Comparison of ENCODE assay signal across 8 cellular contexts in genomic region chr10:103231047-103231551, GRCh38. TPM values are rescaled to one million over a fixed set of nuclear protein-coding genes. Genes with fewer than 3 reads are reported as not detected.
DNase-seq lines count a peak whose midpoint lies in the region; ATAC-seq, FAIRE-seq and TF ChIP-seq lines count a peak whose summit lies in the region.
"Had no signal": no experiment of that assay in that cellular context is flagged by ENCODE, and none has a peak within 500 bp of the region (broad histone marks: within the 10 kb centered on the region; RNA-seq: fewer than 3 reads in every experiment).

No MANE protein-coding gene starts in this region.

- BruUV-seq in IMR-90 (replicated peaks; lab: Mats Ljungman, UMichigan), result no TSS peak

- no peaks in the 10 kb centered on the region for H3K9me3 ChIP-seq in IMR-90 (ENCODE audit: control insufficient read depth, insufficient read depth, low read length)
- no peaks in the 10 kb centered on the region for H3K9me3 ChIP-seq in right lobe of liver
- no peaks in the 10 kb centered on the region for H3K9me3 ChIP-seq in Karpas-422 (ENCODE audit: low read length)
- no peaks in the 10 kb centered on the region for H3K9me3 ChIP-seq in vagina

- peak overlapping the region; percentile 71 for H3K9ac ChIP-seq in IMR-90 (ENCODE audit: low read depth, low read length)
- H3K9ac ChIP-seq in Karpas-422 (ENCODE audit: low read length), result no peak overlapping the region

- no peaks in the 10 kb centered on the region for H3K36me3 ChIP-seq in IMR-90 (ENCODE audit: control insufficient read depth, insufficient read depth, low read length)
- no peaks in the 10 kb centered on the region for H3K36me3 ChIP-seq in right lobe of liver
- no peaks in the 10 kb centered on the region for H3K36me3 ChIP-seq in Karpas-422 (ENCODE audit: insufficient read depth, low read length)
- H3K36me3 ChIP-seq in vagina, result no peaks in the 10 kb centered on the region

- ATAC-seq in IMR-90 (ENCODE audit: low read depth), result peak; percentile 83
- ATAC-seq in right lobe of liver, result peak; percentile 36 to 59 (median 49)

- H3K56ac ChIP-seq in IMR-90 (ENCODE audit: extremely low read depth, insufficient read depth, low read length), result peak overlapping the region; percentile 95

- peak overlapping the region; percentile 100 for H4K91ac ChIP-seq in IMR-90 (ENCODE audit: insufficient read depth, low read depth, low read length)

- TF ChIP-seq CTCF in IMR-90 (conservative IDR thresholded peaks at IDR 0.05; ENCODE audit: low read depth, low read length) (no peak), right lobe of liver (IDR thresholded peaks at IDR 0.05) (no peak), vagina (IDR thresholded peaks at IDR 0.05) (no peak)

- H3K27me3 ChIP-seq in IMR-90 (ENCODE audit: control insufficient read depth, insufficient read depth, low read length) (no peaks in the 10 kb centered on the region), right lobe of liver (no peaks in the 10 kb centered on the region), Karpas-422 (ENCODE audit: low read length) (no peaks in the 10 kb centered on the region), vagina (no peaks in the 10 kb centered on the region)

- H3K4me1 ChIP-seq in IMR-90 (ENCODE audit: control insufficient read depth, insufficient read depth, low read length), result peaks cover 19% of the 10 kb centered on the region
- no peaks in the 10 kb centered on the region for H3K4me1 ChIP-seq in right lobe of liver
- no peaks in the 10 kb centered on the region for H3K4me1 ChIP-seq in Karpas-422 (ENCODE audit: low read length)
- H3K4me1 ChIP-seq in vagina, result no peaks in the 10 kb centered on the region

- DNase-seq in IMR-90 (peak; percentile 97), dermis microvascular lymphatic vessel endothelial cell (ENCODE audit: low read depth in 2 of 2) (peak; percentile 22 to 88), right lobe of liver (no peak), urothelium cell line (ENCODE audit: low spot score) (peak; percentile 77), Karpas-422 (no peak), vagina (ENCODE audit: extremely low spot score in 2 of 2) (no peak)
- no peak for DNase-seq in activated CD4-positive, alpha-beta T cell treated with anti-CD3 and anti-CD28 coated beads, Interleukin-2, amount 50 U/mL, for 48 hours
- DNase-seq: activated naive CD4-positive, alpha-beta T cell treated with Interleukin-2 at 50 U/mL for 16 hours had no signal

- no peak overlapping the region for H3K4me3 ChIP-seq in IMR-90 (ENCODE audit: insufficient read depth, low read depth, low read length)
- no peak overlapping the region for H3K4me3 ChIP-seq in right lobe of liver
- no peak overlapping the region for H3K4me3 ChIP-seq in Karpas-422 (ENCODE audit: low read length)
- H3K4me3 ChIP-seq in vagina, result no peak overlapping the region

- no peaks in the 10 kb centered on the region for H3K79me2 ChIP-seq in Karpas-422 (ENCODE audit: low read length)

- H4K8ac ChIP-seq in IMR-90 (ENCODE audit: low read depth in 2 of 2, low read length in 2 of 2), result peak overlapping the region; percentile 97

- H3K9me2 ChIP-seq in Karpas-422 (replicated peaks; ENCODE audit: insufficient read depth, low read length), result no peaks in the 10 kb centered on the region

- peak overlapping the region; percentile 84 for H2AK9ac ChIP-seq in IMR-90 (replicated peaks; ENCODE audit: low read depth, low read length, poor library complexity)

- TF ChIP-seq RAD21 in IMR-90 (IDR thresholded peaks at IDR 0.05; ENCODE audit: low read length), result 0 out of 2 replicates have a peak, but pooled peaks have one; percentile 11

- POLR2A ChIA-PET in IMR-90 (lab: Charles Lee; ENCODE audit: unreplicated experiment), result interaction anchor here (0.6 to 1.0 kb wide), 3 partner anchors 39 to 84 kb away, joined by 3 to 13 read pairs (median 4); no protein-coding TSS in a partner anchor

- H3K23ac ChIP-seq in IMR-90 (ENCODE audit: low read depth, low read length), result peak overlapping the region; percentile 98

- H3K14ac ChIP-seq in IMR-90 (replicated peaks; ENCODE audit: low read depth, low read length), result peak overlapping the region; percentile 96

- CTCF ChIA-PET in IMR-90 (lab: Yijun Ruan, JAX), result interaction anchor here (1.4 kb wide), 1 partner anchor 13 kb away, joined by 7 read pairs; no protein-coding TSS in a partner anchor

- peaks cover 6% of the 10 kb centered on the region for H3K9me1 ChIP-seq in IMR-90 (ENCODE audit: insufficient read depth, low read length)

- peaks cover 0 to 13% of the 10 kb centered on the region in 2 experiments; a peak in 1 of 4 replicates for H3K79me1 ChIP-seq in IMR-90 (ENCODE audit: low read depth in 1 of 2, low read length in 2 of 2)

- peak overlapping the region; percentile 99 for H2AK5ac ChIP-seq in IMR-90 (ENCODE audit: low read depth, low read length)

- dilution Hi-C loops in IMR-90 (cut with HindIII; ENCODE audit: low sequenced_read_pairs, unreplicated experiment), result no loop called here

- TF ChIP-seq POLR2A in IMR-90 (IDR thresholded peaks at IDR 0.05; ENCODE audit: low read depth, low read length) (no peak), right lobe of liver (IDR thresholded peaks at IDR 0.05) (no peak), vagina (IDR thresholded peaks at IDR 0.05) (no peak)

- H3K27ac ChIP-seq in IMR-90 (ENCODE audit: insufficient read depth, low read length) (peak overlapping the region; percentile 93), right lobe of liver (no peak overlapping the region), Karpas-422 (ENCODE audit: low read length) (no peak overlapping the region), vagina (no peak overlapping the region)

- peak overlapping the region; percentile 99 for H4K5ac ChIP-seq in IMR-90 (ENCODE audit: low read depth, low read length)

- peak overlapping the region; percentile 69 for H3K4me2 ChIP-seq in IMR-90 (ENCODE audit: low read depth, low read length)
- no peak overlapping the region for H3K4me2 ChIP-seq in Karpas-422 (ENCODE audit: low read depth, low read length, poor library complexity, severe bottlenecking)

- in situ Hi-C loops in IMR-90 (cut with MboI; ENCODE audit: low sequenced_read_pairs), result loop anchor here (5.0 kb wide), 1 partner anchor 39 kb away; the partner anchor contains the start of gene NT5C2

- H2AFZ ChIP-seq in IMR-90 (replicated peaks; ENCODE audit: low read length, poor library complexity) (no peak overlapping the region), Karpas-422 (ENCODE audit: low read length) (no peak overlapping the region)

- H2BK20ac ChIP-seq in IMR-90 (ENCODE audit: low read depth, low read length), result peak overlapping the region; percentile 100

- no peak for FAIRE-seq in urothelium cell line (lab: Jason Lieb, UNC)

- no CpG with 5 or more reads among the region's 4 CpGs for WGBS in IMR-90 (ENCODE audit: extremely low coverage in 2 of 2, insufficient read length in 1 of 2), 2 experiments
- WGBS in right lobe of liver (ENCODE audit: insufficient coverage, low coverage, low lambda C conversion rate, missing lambda C conversion rate), result 48% methylated on average over 4 of the region's 4 CpGs

- H2BK120ac ChIP-seq in IMR-90 (ENCODE audit: low read depth, low read length), result peak overlapping the region; percentile 100

- H2BK15ac ChIP-seq in IMR-90 (ENCODE audit: low read depth, low read length), result peak overlapping the region; percentile 100; the same call in 2 of the 3 replicates

- H4K20me1 ChIP-seq in IMR-90 (ENCODE audit: insufficient read depth, low read length) (no peaks in the 10 kb centered on the region), Karpas-422 (ENCODE audit: insufficient read depth, low read depth, low read length) (no peaks in the 10 kb centered on the region)

- H2BK5ac ChIP-seq in IMR-90 (ENCODE audit: low read depth, low read length, poor library complexity, severe bottlenecking), result peak overlapping the region; percentile 99

- intact Hi-C loops in IMR-90 (cut with micrococcal nuclease), result loop anchor here (1.0 kb wide), 1 partner anchor 39 kb away; no protein-coding TSS in a partner anchor
- intact Hi-C loops in right lobe of liver (cut with DNase I), result no loop called here
- intact Hi-C loops in vagina (cut with DNase I), result no loop called here

- peak overlapping the region; percentile 100 for H3K4ac ChIP-seq in IMR-90 (ENCODE audit: low read depth, low read length)

- H3K18ac ChIP-seq in IMR-90 (ENCODE audit: low read depth, low read length), result peak overlapping the region; percentile 95

TF ChIP-seq in IMR-90, 13 proteins besides CTCF, POLR2A, EP300 and RAD21 (continues in another document):
- TF ChIP-seq ELK1 (IDR thresholded peaks at IDR 0.05; ENCODE audit: borderline replicate concordance, low read depth, low read length) (no peak), NFE2L2 (IDR thresholded peaks at IDR 0.05; ENCODE audit: low read depth, low read length) (no peak)

RNA-seq across cellular contexts. Expression of gene RPEL1, which starts 14.6 kb away (rescaled TPM):
- total RNA-seq in IMR-90 (2012; rRNA removed), result under 0.01 and 0.28 TPM in 2 replicates
- polyA plus RNA-seq in IMR-90 (2012; rRNA removed), result 0.07 and 0.26 TPM in 2 replicates
- 0.02 TPM in 2 replicates for polyA plus RNA-seq in IMR-90 (2012; cell fraction: cytosol; rRNA removed)
- polyA plus RNA-seq in IMR-90 (2012; cell fraction: nucleus; rRNA removed; ENCODE audit: low replicate concordance), result not detected in 2 replicates
- 0.13 TPM in 2 replicates for total RNA-seq in dermis microvascular lymphatic vessel endothelial cell
- total RNA-seq in right lobe of liver, result not detected
- not detected in 2 replicates for total RNA-seq in Karpas-422 (2014; rRNA removed; shearing (Covaris generic); ENCODE audit: low replicate concordance)
- total RNA-seq in vagina, result not detected

RNA-seq across cellular contexts. Expression of gene NT5C2, which starts 38.0 kb away (rescaled TPM):
- total RNA-seq in IMR-90 (2012; rRNA removed), result 60.0 and 83.3 TPM in 2 replicates
- 48.4 and 65.1 TPM in 2 replicates for polyA plus RNA-seq in IMR-90 (2012; rRNA removed)
- 15.0 and 21.0 TPM in 2 replicates for polyA plus RNA-seq in IMR-90 (2012; cell fraction: cytosol; rRNA removed)
- polyA plus RNA-seq in IMR-90 (2012; cell fraction: nucleus; rRNA removed; ENCODE audit: low replicate concordance), result 13.4 and 65.9 TPM in 2 replicates
- total RNA-seq in dermis microvascular lymphatic vessel endothelial cell, result 38.6 and 48.8 TPM in 2 replicates
- total RNA-seq in right lobe of liver, result 10 to 100 TPM; 17.3 to 39.2 (median 32.4) TPM
- total RNA-seq in Karpas-422 (2014; rRNA removed; shearing (Covaris generic); ENCODE audit: low replicate concordance), result 45.5 and 88.3 TPM in 2 replicates
- total RNA-seq in vagina, result 71.2 TPM

RNA-seq across cellular contexts. Expression of gene INA, which starts 45.8 kb away (rescaled TPM):
- total RNA-seq in IMR-90 (2012; rRNA removed) (4.5 and 6.4 TPM in 2 replicates), dermis microvascular lymphatic vessel endothelial cell (0.13 TPM in 2 replicates), right lobe of liver (not detected), vagina (3.9 TPM)
- 7.5 and 8.8 TPM in 2 replicates for polyA plus RNA-seq in IMR-90 (2012; rRNA removed)
- polyA plus RNA-seq in IMR-90 (2012; cell fraction: cytosol; rRNA removed), result 5.2 and 5.8 TPM in 2 replicates
- 2.3 and 2.6 TPM in 2 replicates for polyA plus RNA-seq in IMR-90 (2012; cell fraction: nucleus; rRNA removed; ENCODE audit: low replicate concordance)
- total RNA-seq in Karpas-422 (2014; rRNA removed; shearing (Covaris generic); ENCODE audit: low replicate concordance), result not detected in 2 replicates

Comparison
In these comparisons a context has a peak if more than half of its experiments do, and no peak if none do; other contexts are left out.
1. DNase-seq: peak in IMR-90 (single experiment), dermis microvascular lymphatic vessel endothelial cell (2 of 2) and urothelium cell line (single experiment); none in right lobe of liver (0 of 3), Karpas-422 (single experiment), activated CD4-positive, alpha-beta T cell treated with anti-CD3 and anti-CD28 coated beads, Interleukin-2, amount 50 U/mL, for 48 hours (0 of 2) and vagina (0 of 2).